In the genomic region with DNA sequence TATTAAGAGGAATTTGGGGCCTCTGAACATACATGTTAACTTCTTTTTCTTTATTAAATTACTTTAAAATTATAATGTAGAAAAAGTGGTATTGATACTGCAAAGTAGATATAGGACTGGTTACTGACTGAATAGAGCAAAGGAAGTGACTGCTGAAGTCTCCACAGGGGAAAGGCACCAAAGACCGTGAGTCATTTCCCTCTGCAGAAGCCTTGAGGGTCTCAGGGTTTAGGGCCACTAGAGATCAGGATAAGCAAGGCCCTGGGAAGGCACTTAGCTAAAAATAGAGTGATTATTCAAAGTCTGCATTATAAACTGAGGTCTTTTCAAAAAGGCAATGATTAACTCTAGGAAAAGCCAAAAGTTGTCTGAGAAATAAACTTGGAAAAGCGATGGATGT, we compare ENCODE assay signal across 19 cellular contexts. TPM values are rescaled to one million over a fixed set of nuclear protein-coding genes. Genes with fewer than 3 reads are reported as not detected.
DNase-seq lines count a peak whose midpoint lies in the region; ATAC-seq, FAIRE-seq and TF ChIP-seq lines count a peak whose summit lies in the region.
"Had no signal": no experiment of that assay in that cellular context is flagged by ENCODE, and none has a peak within 500 bp of the region (broad histone marks: within the 10 kb centered on the region; RNA-seq: fewer than 3 reads in every experiment).

No MANE protein-coding gene starts in this region.

- POLR2A ChIA-PET in activated CD8-positive, alpha-beta T cell treated with anti-CD3 and anti-CD28 coated beads for 36 hours (lab: Charles Lee) = interaction anchor here (0.9 kb wide), 1 partner anchor 16 kb away, joined by 3 read pairs; no protein-coding TSS in a partner anchor
- POLR2A ChIA-PET in endothelial cell of umbilical vein (lab: Charles Lee) = no interaction called here

- CTCF ChIA-PET in activated CD8-positive, alpha-beta T cell treated with anti-CD3 and anti-CD28 coated beads for 36 hours (lab: Charles Lee) = interaction anchor here (0.7 kb wide), 2 partner anchors 11 to 12 kb away, joined by 3 read pairs; no protein-coding TSS in a partner anchor
- CTCF ChIA-PET in endothelial cell of umbilical vein (lab: Charles Lee) = interaction anchor here (1.6 kb wide), 1 partner anchor 50 kb away, joined by 11 read pairs; no protein-coding TSS in a partner anchor

- no peak overlapping the region for H3K4me3 Mint-ChIP-seq in activated CD8-positive, alpha-beta T cell treated with anti-CD3 and anti-CD28 coated beads for 36 hours
- H3K4me3 Mint-ChIP-seq in glutamatergic neuron (ENCODE audit: unreplicated experiment) = no peak overlapping the region

- ATAC-seq in Right ventricle myocardium superior (ENCODE audit: poor library complexity) = no peak
- peak; percentile 34 for ATAC-seq in activated CD8-positive, alpha-beta T cell treated with anti-CD3 and anti-CD28 coated beads for 36 hours
- ATAC-seq in lower lobe of right lung = no peak

- H3K27me3 ChIP-seq in left ventricle myocardium inferior (ENCODE audit: low read depth) = no peaks in the 10 kb centered on the region
- H3K27me3 ChIP-seq in endothelial cell of umbilical vein (ENCODE audit: control insufficient read depth in 2 of 2, insufficient read depth in 2 of 2, low read length in 2 of 2) = no peaks in the 10 kb centered on the region
- no peaks in the 10 kb centered on the region for H3K27me3 ChIP-seq in transverse colon
- no peaks in the 10 kb centered on the region for H3K27me3 ChIP-seq in lower lobe of right lung (ENCODE audit: low read depth)

- no peaks in the 10 kb centered on the region for H3K9me1 ChIP-seq in endothelial cell of umbilical vein (replicated peaks; ENCODE audit: control insufficient read depth, extremely low read depth, insufficient read depth, low read length)

- dilution Hi-C loops in endothelial cell of umbilical vein (cut with MboI; ENCODE audit: extremely low pct_ligation_motif_present, low sequenced_read_pairs) = no loop called here

- H3K9me3 ChIP-seq in left ventricle myocardium inferior (replicated peaks) (no peaks in the 10 kb centered on the region), endothelial cell of umbilical vein (replicated peaks; ENCODE audit: control insufficient read depth, insufficient read depth, low read length) (no peaks in the 10 kb centered on the region), transverse colon (no peaks in the 10 kb centered on the region), lower lobe of right lung (no peaks in the 10 kb centered on the region)
- H3K9me3 ChIP-seq: prostate gland, thoracic aorta had no signal

- no TSS peak for BruUV-seq in endothelial cell of umbilical vein (replicated peaks; lab: Mats Ljungman, UMichigan)

- TF ChIP-seq POLR2A in endothelial cell of umbilical vein (IDR thresholded peaks at IDR 0.05; ENCODE audit: low read depth, low read length) (no peak), transverse colon (IDR thresholded peaks at IDR 0.05) (no peak)

- 69 to 73% methylated on average over 2 of the region's 2 CpGs for WGBS in transverse colon (ENCODE audit: low coverage in 1 of 2), 2 donors

- no peaks in the 10 kb centered on the region for H3K79me2 ChIP-seq in endothelial cell of umbilical vein (ENCODE audit: control insufficient read depth, insufficient read depth, low read length)

- TF ChIP-seq CTCF in left ventricle myocardium inferior (IDR thresholded peaks at IDR 0.05; ENCODE audit: borderline replicate concordance) (no peak), endothelial cell of umbilical vein (IDR thresholded peaks at IDR 0.05; ENCODE audit: extremely low read depth in 1 of 2, insufficient read depth in 1 of 2, low read depth in 1 of 2, low read length in 2 of 2) (no peak), transverse colon (IDR thresholded peaks at IDR 0.05) (no peak), GM10266 (IDR thresholded peaks at IDR 0.05; ENCODE audit: control insufficient read depth, insufficient read depth, low read depth, missing control alignments) (no peak), lower lobe of right lung (IDR thresholded peaks at IDR 0.05) (no peak), glutamatergic neuron (IDR thresholded peaks at IDR 0.05; ENCODE audit: partially characterized antibody, unreplicated experiment) (no peak)
- TF ChIP-seq CTCF in activated CD8-positive, alpha-beta T cell treated with anti-CD3 and anti-CD28 coated beads for 36 hours (IDR thresholded peaks at IDR 0.05) = no peak

- H3K4me1 ChIP-seq in left ventricle myocardium inferior (peaks cover 27% of the 10 kb centered on the region), endothelial cell of umbilical vein (ENCODE audit: control insufficient read depth, extremely low read depth, insufficient read depth, low read length) (peaks cover 34% of the 10 kb centered on the region), transverse colon (peaks cover 0 to 14% (median 0%) of the 10 kb centered on the region in 4 donors), lower lobe of right lung (peaks cover 11% of the 10 kb centered on the region)
- H3K4me1 ChIP-seq: prostate gland had no signal

- no peaks in the 10 kb centered on the region for H3K9me3 Mint-ChIP-seq in activated CD8-positive, alpha-beta T cell treated with anti-CD3 and anti-CD28 coated beads for 36 hours
- no peaks in the 10 kb centered on the region for H3K9me3 Mint-ChIP-seq in glutamatergic neuron (ENCODE audit: unreplicated experiment)

- H3K36me3 ChIP-seq in left ventricle myocardium inferior (no peaks in the 10 kb centered on the region), endothelial cell of umbilical vein (ENCODE audit: control insufficient read depth in 2 of 2, extremely low read depth in 1 of 2, insufficient read depth in 2 of 2, low read length in 2 of 2) (no peaks in the 10 kb centered on the region), transverse colon (no peaks in the 10 kb centered on the region), lower lobe of right lung (no peaks in the 10 kb centered on the region)
- H3K36me3 ChIP-seq: prostate gland, thoracic aorta had no signal

- no peak overlapping the region for H3K9ac ChIP-seq in endothelial cell of umbilical vein (replicated peaks; ENCODE audit: extremely low read depth, insufficient read depth, low read length)

- H3K4me1 Mint-ChIP-seq in activated CD8-positive, alpha-beta T cell treated with anti-CD3 and anti-CD28 coated beads for 36 hours (ENCODE audit: low read depth) = peaks cover 63% of the 10 kb centered on the region
- H3K4me1 Mint-ChIP-seq in glutamatergic neuron (ENCODE audit: low read depth, unreplicated experiment) = no peaks in the 10 kb centered on the region

- no peaks in the 10 kb centered on the region for H4K20me1 ChIP-seq in endothelial cell of umbilical vein (replicated peaks; ENCODE audit: control insufficient read depth, extremely low read depth, insufficient read depth, low read length)

- H3K27ac Mint-ChIP-seq in activated CD8-positive, alpha-beta T cell treated with anti-CD3 and anti-CD28 coated beads for 36 hours = peak overlapping the region; percentile 83
- no peak overlapping the region for H3K27ac Mint-ChIP-seq in glutamatergic neuron (ENCODE audit: unreplicated experiment)

- peak overlapping the region; percentile 58 for H3K27ac ChIP-seq in left ventricle myocardium inferior (replicated peaks)
- peak overlapping the region; percentile 70 for H3K27ac ChIP-seq in endothelial cell of umbilical vein (ENCODE audit: insufficient read depth, low read depth, low read length)
- peak overlapping the region; percentile 9 to 49 (median 14) for H3K27ac ChIP-seq in transverse colon
- H3K27ac ChIP-seq in lower lobe of right lung = no peak overlapping the region
- H3K27ac ChIP-seq: epithelial cell of prostate, prostate gland had no signal

- no peak for DNase-seq in left ventricle myocardium inferior
- DNase-seq in Right ventricle myocardium superior = no peak
- DNase-seq in activated CD8-positive, alpha-beta T cell treated with anti-CD3 and anti-CD28 coated beads for 36 hours = peak; percentile 33
- peak; percentile 77 for DNase-seq in endothelial cell of umbilical vein (ENCODE audit: low read depth, low spot score)
- DNase-seq in transverse colon = no peak
- no peak for DNase-seq in GM10266 (ENCODE audit: extremely low spot score)
- no peak for DNase-seq in lower lobe of right lung
- DNase-seq in glutamatergic neuron = no peak
- DNase-seq: AML-193, caudate nucleus, DMS153, HCEC 1CT, KBM-7, NCI-H1436 treated with DMSO at 0.1 percent for 48 hours, NCI-H446 treated with DMSO at 0.1 percent for 48 hours had no signal

- no peaks in the 10 kb centered on the region for H3K27me3 Mint-ChIP-seq in activated CD8-positive, alpha-beta T cell treated with anti-CD3 and anti-CD28 coated beads for 36 hours
- H3K27me3 Mint-ChIP-seq in glutamatergic neuron (ENCODE audit: unreplicated experiment) = no peaks in the 10 kb centered on the region

- H3K4me2 ChIP-seq in endothelial cell of umbilical vein (ENCODE audit: insufficient read depth, low read length) = peak overlapping the region; percentile 54

- no peak overlapping the region for H2AFZ ChIP-seq in endothelial cell of umbilical vein (ENCODE audit: low read depth, low read length)

- H3K4me3 ChIP-seq in left ventricle myocardium inferior = no peak overlapping the region
- no peak overlapping the region for H3K4me3 ChIP-seq in endothelial cell of umbilical vein (replicated peaks in 1 of 3; ENCODE audit: insufficient read depth in 1 of 3, low read depth in 1 of 3, low read length in 3 of 3)
- no peak overlapping the region for H3K4me3 ChIP-seq in transverse colon
- no peak overlapping the region for H3K4me3 ChIP-seq in lower lobe of right lung
- H3K4me3 ChIP-seq: prostate gland, thoracic aorta had no signal

- intact Hi-C loops in left ventricle myocardium inferior (cut with micrococcal nuclease) = no loop called here
- intact Hi-C loops in Right ventricle myocardium superior (cut with DNase I) = no loop called here
- intact Hi-C loops in activated CD8-positive, alpha-beta T cell treated with anti-CD3 and anti-CD28 coated beads for 36 hours (cut with micrococcal nuclease) = loop anchor here (5.0 kb wide), 1 partner anchor 44 kb away; the partner anchor contains the start of genes ITGA1 and PELO
- intact Hi-C loops in endothelial cell of umbilical vein (cut with micrococcal nuclease) = loop anchor here (2.0 kb wide), 2 partner anchors 30 to 38 kb away; no protein-coding TSS in a partner anchor
- intact Hi-C loops in transverse colon (cut with DNase I; ENCODE audit: low total_unique reads) = no loop called here
- intact Hi-C loops in lower lobe of right lung (cut with DNase I) = no loop called here

- peak; percentile 37 for FAIRE-seq in endothelial cell of umbilical vein (lab: Jason Lieb, UNC)
- FAIRE-seq: keratinocyte had no signal

- TF ChIP-seq EP300 in transverse colon (IDR thresholded peaks at IDR 0.05; ENCODE audit: low read depth) = no peak

- peaks cover 2% of the 10 kb centered on the region for H3K36me3 Mint-ChIP-seq in activated CD8-positive, alpha-beta T cell treated with anti-CD3 and anti-CD28 coated beads for 36 hours (ENCODE audit: low read depth)
- no peaks in the 10 kb centered on the region for H3K36me3 Mint-ChIP-seq in glutamatergic neuron (ENCODE audit: unreplicated experiment)

- in situ Hi-C loops in transverse colon (cut with MboI; ENCODE audit: low pct_ligation_motif_present in 1 of 4, low pct_unique_long_range_greater_than_20kb in 1 of 4, low sequenced_read_pairs in 3 of 4) = no loop called here

RNA-seq across cellular contexts. Expression of gene ITGA1, which starts 44.7 kb away (rescaled TPM):
- total RNA-seq in left ventricle myocardium inferior (28.4 TPM), Right ventricle myocardium superior (23.6 TPM), endothelial cell of umbilical vein (1.9 and 3.3 TPM in 2 replicates), transverse colon (10 to 100 TPM; 42.6 to 83.2 (median 48.0) TPM), lower lobe of right lung (84.4 TPM), glutamatergic neuron (ENCODE audit: unreplicated experiment) (0.96 TPM)
- total RNA-seq in activated CD8-positive, alpha-beta T cell treated with anti-CD3 and anti-CD28 coated beads for 36 hours = 1 to 10 TPM; 5.1 to 6.0 TPM
- polyA plus RNA-seq in endothelial cell of umbilical vein = 0.65 and 1.2 TPM in 2 replicates
- polyA plus RNA-seq in endothelial cell of umbilical vein (2011; cell fraction: cytosol; rRNA removed) = 0.30 and 0.73 TPM in 2 replicates
- polyA plus RNA-seq in endothelial cell of umbilical vein (2011; cell fraction: nucleus; rRNA removed) = 1.6 and 2.7 TPM in 2 replicates
- polyA plus RNA-seq in endothelial cell of umbilical vein (2012) = 0.45 and 0.60 TPM in 2 replicates
- polyA minus RNA-seq in endothelial cell of umbilical vein = 2.5 and 5.4 TPM in 2 replicates
- polyA minus RNA-seq in endothelial cell of umbilical vein (2011; cell fraction: cytosol; rRNA and poly(A)+ RNA removed) = 24.3 TPM
- polyA minus RNA-seq in endothelial cell of umbilical vein (2011; cell fraction: nucleus; rRNA and poly(A)+ RNA removed) = 4.2 and 6.7 TPM in 2 replicates

RNA-seq across cellular contexts. Expression of gene PELO, which starts 44.7 kb away (rescaled TPM):
- total RNA-seq in left ventricle myocardium inferior = 19.7 TPM
- 16.9 TPM for total RNA-seq in Right ventricle myocardium superior
- 10 to 100 TPM; 25.4 to 26.0 TPM for total RNA-seq in activated CD8-positive, alpha-beta T cell treated with anti-CD3 and anti-CD28 coated beads for 36 hours
- 10.2 and 13.2 TPM in 2 replicates for total RNA-seq in endothelial cell of umbilical vein
- 7.8 and 8.6 TPM in 2 replicates for polyA plus RNA-seq in endothelial cell of umbilical vein
- polyA plus RNA-seq in endothelial cell of umbilical vein (2011; cell fraction: cytosol; rRNA removed) = 9.3 and 9.4 TPM in 2 replicates
- 6.1 and 6.8 TPM in 2 replicates for polyA plus RNA-seq in endothelial cell of umbilical vein (2011; cell fraction: nucleus; rRNA removed)
- polyA plus RNA-seq in endothelial cell of umbilical vein (2012) = 5.8 and 7.6 TPM in 2 replicates
- polyA minus RNA-seq in endothelial cell of umbilical vein = 12.4 and 14.8 TPM in 2 replicates
- polyA minus RNA-seq in endothelial cell of umbilical vein (2011; cell fraction: cytosol; rRNA and poly(A)+ RNA removed) = 15.5 TPM
- 9.8 and 10.5 TPM in 2 replicates for polyA minus RNA-seq in endothelial cell of umbilical vein (2011; cell fraction: nucleus; rRNA and poly(A)+ RNA removed)
- total RNA-seq in transverse colon = 10 to 100 TPM; 10.1 to 62.3 (median 16.8) TPM
- total RNA-seq in lower lobe of right lung = 31.5 TPM
- total RNA-seq in glutamatergic neuron (ENCODE audit: unreplicated experiment) = 7.5 TPM

Comparison
In these comparisons a context has a peak if more than half of its experiments do, and no peak if none do; other contexts are left out.
1. DNase-seq: peak in activated CD8-positive, alpha-beta T cell treated with anti-CD3 and anti-CD28 coated beads for 36 hours (single experiment) and endothelial cell of umbilical vein (single experiment); none in left ventricle myocardium inferior (single experiment), Right ventricle myocardium superior (single experiment), transverse colon (single experiment), GM10266 (single experiment), lower lobe of right lung (single experiment) and glutamatergic neuron (single experiment).
2. intact Hi-C loops: an anchor here in activated CD8-positive, alpha-beta T cell treated with anti-CD3 and anti-CD28 coated beads for 36 hours (5.0 kb wide) and endothelial cell of umbilical vein (2.0 kb wide); none called in left ventricle myocardium inferior, Right ventricle myocardium superior, transverse colon and lower lobe of right lung.